ENCODE assay signal across 1 cellular context in genomic region chr14:45364565-45364964, GRCh38.
TF ChIP-seq lines count a peak whose summit lies in the region.

No MANE protein-coding gene starts in this region.

TF ChIP-seq in WTC11, 78 proteins besides CTCF, POLR2A, EP300 and RAD21 (continued from another document):
- TF ChIP-seq, protein P1, sequence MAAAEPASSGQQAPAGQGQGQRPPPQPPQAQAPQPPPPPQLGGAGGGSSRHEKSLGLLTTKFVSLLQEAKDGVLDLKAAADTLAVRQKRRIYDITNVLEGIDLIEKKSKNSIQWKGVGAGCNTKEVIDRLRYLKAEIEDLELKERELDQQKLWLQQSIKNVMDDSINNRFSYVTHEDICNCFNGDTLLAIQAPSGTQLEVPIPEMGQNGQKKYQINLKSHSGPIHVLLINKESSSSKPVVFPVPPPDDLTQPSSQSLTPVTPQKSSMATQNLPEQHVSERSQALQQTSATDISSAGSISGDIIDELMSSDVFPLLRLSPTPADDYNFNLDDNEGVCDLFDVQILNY (CRISPR knock-in tag; IDR thresholded peaks at IDR 0.05), result no peak
- TF ChIP-seq MXD4 (CRISPR knock-in tag; IDR thresholded peaks at IDR 0.05; ENCODE audit: borderline replicate concordance), result no peak
- no peak for TF ChIP-seq ZMAT4 (CRISPR knock-in tag; IDR thresholded peaks at IDR 0.05)
- no peak for TF ChIP-seq ZNF425 (CRISPR knock-in tag; conservative IDR thresholded peaks at IDR 0.05)
TF ChIP-seq in WTC11: peak in this region for 0.
